In genomic region chr1:16055613-16056520, GRCh38 we compare ENCODE assay signal across 8 cellular contexts. TPM values are rescaled to one million over a fixed set of nuclear protein-coding genes. Genes with fewer than 3 reads are reported as not detected.
DNase-seq lines count a peak whose midpoint lies in the region; ATAC-seq and TF ChIP-seq lines count a peak whose summit lies in the region.

No MANE protein-coding gene starts in this region.

- H3K9me3 ChIP-seq in CD4-positive, alpha-beta T cell (ENCODE audit: control insufficient read depth, low read length) = no peaks in the 10 kb centered on the region
- no peaks in the 10 kb centered on the region for H3K9me3 ChIP-seq in heart right ventricle

- H3K4me3 Mint-ChIP-seq in CD4-positive, alpha-beta T cell = no peak overlapping the region

- peaks cover 0 to 7% (median 0%) of the 10 kb centered on the region in 9 donors for H3K4me1 ChIP-seq in heart right ventricle

- H3K36me3 Mint-ChIP-seq in CD4-positive, alpha-beta T cell (ENCODE audit: low read depth) = no peaks in the 10 kb centered on the region

- H3K36me3 ChIP-seq in heart right ventricle = no peaks in the 10 kb centered on the region

- CTCF ChIA-PET in CD4-positive, alpha-beta T cell (lab: Charles Lee) = interaction anchor here (0.6 kb wide), 1 partner anchor 241 kb away, joined by 3 read pairs; no protein-coding TSS in a partner anchor

- H3K27me3 ChIP-seq in CD4-positive, alpha-beta T cell (ENCODE audit: control insufficient read depth, insufficient read depth, low read length) = no peaks in the 10 kb centered on the region
- no peaks in the 10 kb centered on the region for H3K27me3 ChIP-seq in heart right ventricle

- H3K4me1 Mint-ChIP-seq in CD4-positive, alpha-beta T cell (ENCODE audit: low read depth) = peaks cover 6% of the 10 kb centered on the region

- no peak overlapping the region for H3K4me3 ChIP-seq in heart right ventricle

- peak; percentile 85 for TF ChIP-seq CTCF in CD4-positive, alpha-beta T cell (IDR thresholded peaks at IDR 0.05)
- peak; percentile 74 to 95 (median 90) for TF ChIP-seq CTCF in heart right ventricle (IDR thresholded peaks at IDR 0.05)

- DNase-seq in CD4-positive, alpha-beta T cell = peak; percentile 51 to 87 (median 76)
- peak; percentile 80 for DNase-seq in H4 (ENCODE audit: low spot score)
- peak; percentile 87 for DNase-seq in NCI-H128 (lab: John Stamatoyannopoulos, UW; ENCODE audit: unreplicated experiment)
- DNase-seq in SW 1271 (lab: John Stamatoyannopoulos, UW) = peak; percentile 43 to 74
- DNase-seq in activated naive CD8-positive, alpha-beta T cell treated with anti-CD3 and anti-CD28 coated beads, Interleukin-2, amount 50 U/mL, for 16 hours (ENCODE audit: low read depth, low spot score) = peak; percentile 50
- peak; percentile 83 for DNase-seq in heart right ventricle
- DNase-seq in putamen (ENCODE audit: low spot score) = peak; percentile 44

- intact Hi-C loops in CD4-positive, alpha-beta T cell (cut with DNase I, micrococcal nuclease) = loop anchor here (1.0 to 2.0 kb wide), 3 partner anchors 47 to 264 kb away; no protein-coding TSS in a partner anchor
- intact Hi-C loops in heart right ventricle (cut with DNase I) = loop anchor here in 8 of 10 donors (1.0 to 5.0 kb wide), 5 partner anchors 23 to 264 kb away; no protein-coding TSS in a partner anchor

- H3K27ac ChIP-seq in CD4-positive, alpha-beta T cell (ENCODE audit: low read depth, low read length) = no peak overlapping the region
- H3K27ac ChIP-seq in heart right ventricle = no peak overlapping the region

- H3K9me3 Mint-ChIP-seq in CD4-positive, alpha-beta T cell = no peaks in the 10 kb centered on the region

- H3K27me3 Mint-ChIP-seq in CD4-positive, alpha-beta T cell = no peaks in the 10 kb centered on the region

- peak; percentile 99 for ATAC-seq in CD4-positive, alpha-beta T cell (ENCODE audit: poor library complexity)
- peak; percentile 69 to 89 (median 84) for ATAC-seq in heart right ventricle
- ATAC-seq in GM19455 (IDR thresholded peaks at IDR 0.05; ENCODE audit: unreplicated experiment) = no peak

- H3K27ac Mint-ChIP-seq in CD4-positive, alpha-beta T cell = no peak overlapping the region

- WGBS in heart right ventricle, 2 donors = 36 to 43% methylated on average over 18 of the region's 18 CpGs

- POLR2A ChIA-PET in CD4-positive, alpha-beta T cell (lab: Charles Lee) = no interaction called here

RNA-seq across cellular contexts. Expression of gene CLCNKB, which starts 12.3 kb away (rescaled TPM):
- total RNA-seq in CD4-positive, alpha-beta T cell = not detected
- total RNA-seq in H4 (2014; rRNA removed; shearing (Covaris generic)) = not detected in 2 replicates
- 1 to 10 TPM; 1.2 to 3.4 (median 2.0) TPM for total RNA-seq in heart right ventricle
- 1 to 10 TPM in 1 of 2 donors, under 1 TPM in 1; 0.57 to 2.1 TPM for polyA plus RNA-seq in heart right ventricle

RNA-seq across cellular contexts. Expression of gene FAM131C, which starts 17.6 kb away (rescaled TPM):
- total RNA-seq in CD4-positive, alpha-beta T cell = not detected
- 0.08 and 0.62 TPM in 2 replicates for total RNA-seq in H4 (2014; rRNA removed; shearing (Covaris generic))
- total RNA-seq in heart right ventricle = 10 to 100 TPM in 1 of 10 donors, 1 to 10 TPM in 8, under 1 TPM in 1; 0.72 to 11.8 (median 2.4) TPM
- 1 to 10 TPM in 1 of 2 donors, under 1 TPM in 1; 0.86 to 6.4 TPM for polyA plus RNA-seq in heart right ventricle

RNA-seq across cellular contexts. Expression of gene CLCNKA, which starts 34.0 kb away (rescaled TPM):
- total RNA-seq in CD4-positive, alpha-beta T cell = not detected
- total RNA-seq in H4 (2014; rRNA removed; shearing (Covaris generic)) = not detected in 2 replicates
- 1 to 10 TPM in 1 of 10 donors, under 1 TPM in 8, not detected in 1; 0.19 to 1.0 (median 0.33) TPM for total RNA-seq in heart right ventricle
- polyA plus RNA-seq in heart right ventricle = under 1 TPM; 0.52 to 0.73 TPM

RNA-seq across cellular contexts. Expression of gene HSPB7, which starts 38.0 kb away (rescaled TPM):
- not detected for total RNA-seq in CD4-positive, alpha-beta T cell
- not detected in 2 replicates for total RNA-seq in H4 (2014; rRNA removed; shearing (Covaris generic))
- 1,000 to 10,000 TPM; 4,333 to 6,303 (median 4,923) TPM for total RNA-seq in heart right ventricle
- 1,000 to 10,000 TPM; 5,521 to 6,425 TPM for polyA plus RNA-seq in heart right ventricle

RNA-seq across cellular contexts. Expression of gene SRARP, which starts 51.8 kb away (rescaled TPM):
- not detected for total RNA-seq in CD4-positive, alpha-beta T cell
- not detected in 2 replicates for total RNA-seq in H4 (2014; rRNA removed; shearing (Covaris generic))
- total RNA-seq in heart right ventricle = under 1 TPM in 5 of 10 donors, not detected in 5; 0.15 to 0.79 (median 0.28) TPM
- polyA plus RNA-seq in heart right ventricle = under 1 TPM; 0.35 to 0.95 TPM
